ENCODE assay signal across 13 cellular contexts in genomic region chr10:97550336-97551149, GRCh38. TPM values are rescaled to one million over a fixed set of nuclear protein-coding genes. Genes with fewer than 3 reads are reported as not detected.
DNase-seq lines count a peak whose midpoint lies in the region; ATAC-seq and TF ChIP-seq lines count a peak whose summit lies in the region.
"Had no signal": no experiment of that assay in that cellular context is flagged by ENCODE, and none has a peak within 500 bp of the region (broad histone marks: within the 10 kb centered on the region; RNA-seq: fewer than 3 reads in every experiment).

No MANE protein-coding gene starts in this region.

- TF ChIP-seq POLR2A in breast epithelium (IDR thresholded peaks at IDR 0.05) (no peak), suprapubic skin (IDR thresholded peaks at IDR 0.05) (no peak)

- no peaks in the 10 kb centered on the region for H3K27me3 ChIP-seq in breast epithelium
- no peaks in the 10 kb centered on the region for H3K27me3 ChIP-seq in lower lobe of right lung (ENCODE audit: low read depth)
- H3K27me3 ChIP-seq in suprapubic skin: no peaks in the 10 kb centered on the region

- H3K36me3 ChIP-seq in breast epithelium (no peaks in the 10 kb centered on the region), lower lobe of right lung (no peaks in the 10 kb centered on the region), suprapubic skin (no peaks in the 10 kb centered on the region)

- H3K4me1 ChIP-seq in breast epithelium (peaks cover 7 to 10% of the 10 kb centered on the region in 2 donors), lower lobe of right lung (peaks cover 24% of the 10 kb centered on the region), suprapubic skin (peaks cover 41% of the 10 kb centered on the region)

- WGBS in suprapubic skin: 66% methylated on average over 10 of the region's 10 CpGs

- H3K4me3 ChIP-seq in breast epithelium (peak overlapping the region in 1 of 3 donors; percentile 46), lower lobe of right lung (no peak overlapping the region), suprapubic skin (no peak overlapping the region)

- peak in 2 of 3 experiments; percentile 22 to 28 for DNase-seq in NCI-H1417 (lab: John Stamatoyannopoulos, UW)
- DNase-seq in NCI-H1417 treated with DMSO at 0.1 percent for 48 hours (lab: John Stamatoyannopoulos, UW): no peak
- no peak for DNase-seq in breast epithelium (ENCODE audit: low spot score in 2 of 2)
- DNase-seq in lower lobe of right lung: no peak
- DNase-seq in suprapubic skin (ENCODE audit: low spot score in 2 of 2): no peak
- DNase-seq in AML-193 (lab: John Stamatoyannopoulos, UW): no peak
- DNase-seq in amygdala (lab: John Stamatoyannopoulos, UW): no peak
- no peak for DNase-seq in DMS114 treated with DMSO at 0.1 percent for 48 hours (lab: John Stamatoyannopoulos, UW; ENCODE audit: unreplicated experiment)
- DNase-seq: activated CD8-positive, alpha-beta memory T cell treated with anti-CD3 and anti-CD28 coated beads, Interleukin-2, amount 50 U/mL, for 48 hours; left colon; NCI-H1930; retina had no signal

- TF ChIP-seq CTCF in breast epithelium (IDR thresholded peaks at IDR 0.05): no peak
- no peak for TF ChIP-seq CTCF in lower lobe of right lung (IDR thresholded peaks at IDR 0.05)
- TF ChIP-seq CTCF in suprapubic skin (IDR thresholded peaks at IDR 0.05): no peak

- H3K9me3 ChIP-seq in breast epithelium (peaks cover 0 to 1% of the 10 kb centered on the region in 2 donors), lower lobe of right lung (no peaks in the 10 kb centered on the region), suprapubic skin (no peaks in the 10 kb centered on the region)

- no peak for ATAC-seq in lower lobe of right lung
- ATAC-seq: left colon had no signal

- H3K27ac ChIP-seq in breast epithelium (peak overlapping the region; percentile 84 to 95), lower lobe of right lung (peak overlapping the region; percentile 4), suprapubic skin (peak overlapping the region; percentile 68)

- intact Hi-C loops in breast epithelium (cut with DNase I; ENCODE audit: low total_unique reads): no loop called here
- intact Hi-C loops in lower lobe of right lung (cut with DNase I): loop anchor here (10.0 kb wide), 1 partner anchor 86 kb away; no protein-coding TSS in a partner anchor

- TF ChIP-seq EP300 in suprapubic skin (IDR thresholded peaks at IDR 0.05): no peak

RNA-seq across cellular contexts. Expression of gene ANKRD2, which starts 22.0 kb away (rescaled TPM):
- not detected for total RNA-seq in breast epithelium
- total RNA-seq in lower lobe of right lung: 0.35 TPM
- 1 to 10 TPM in 2 of 4 donors, under 1 TPM in 1, not detected in 1; 0.45 to 2.5 (median 2.0) TPM for total RNA-seq in suprapubic skin
- total RNA-seq: A673, left colon had no signal

RNA-seq across cellular contexts. Expression of gene HOGA1, which starts 33.6 kb away (rescaled TPM):
- 10 to 100 TPM in 1 of 3 donors, 1 to 10 TPM in 2; 1.9 to 11.0 (median 2.3) TPM for total RNA-seq in breast epithelium
- total RNA-seq in lower lobe of right lung: 1.1 TPM
- total RNA-seq in suprapubic skin: 1 to 10 TPM in 3 of 4 donors, under 1 TPM in 1; 0.80 to 6.2 (median 4.0) TPM
- total RNA-seq: A673 had no signal

RNA-seq across cellular contexts. Expression of gene C10orf62, which starts 39.0 kb away (rescaled TPM):
- under 1 TPM in 2 of 3 donors, not detected in 1; 0.32 to 0.33 TPM for total RNA-seq in breast epithelium
- not detected for total RNA-seq in lower lobe of right lung
- total RNA-seq in suprapubic skin: not detected
- total RNA-seq: A673, left colon had no signal

RNA-seq across cellular contexts. Expression of gene UBTD1, which starts 51.8 kb away (rescaled TPM):
- 10 to 100 TPM in 2 of 3 donors, 1 to 10 TPM in 1; 9.9 to 14.7 (median 12.4) TPM for total RNA-seq in breast epithelium
- total RNA-seq in lower lobe of right lung: 37.7 TPM
- total RNA-seq in suprapubic skin: 10 to 100 TPM; 15.2 to 50.8 (median 36.4) TPM

RNA-seq across cellular contexts. Expression of gene MMS19, which starts 52.3 kb away (rescaled TPM):
- 100 to 1,000 TPM in 1 of 3 donors, 10 to 100 TPM in 2; 73.0 to 109 (median 78.7) TPM for total RNA-seq in breast epithelium
- 65.5 TPM for total RNA-seq in lower lobe of right lung
- total RNA-seq in suprapubic skin: 100 to 1,000 TPM; 111 to 238 (median 118) TPM

Comparison
In these comparisons a context has a peak if more than half of its experiments do, and no peak if none do; other contexts are left out.
1. DNase-seq: peak in NCI-H1417 (2 of 3); none in NCI-H1417 treated with DMSO at 0.1 percent for 48 hours (single experiment), breast epithelium (0 of 2), lower lobe of right lung (single experiment), suprapubic skin (0 of 2), AML-193 (0 of 2), amygdala (0 of 56) and DMS114 treated with DMSO at 0.1 percent for 48 hours (single experiment).
2. H3K27ac ChIP-seq: peak in every context shown above with its lines; median percentile 90 in breast epithelium; 68 in suprapubic skin; 4 in lower lobe of right lung.